Comparison of ENCODE assay signal across 37 cellular contexts in the genomic region with DNA sequence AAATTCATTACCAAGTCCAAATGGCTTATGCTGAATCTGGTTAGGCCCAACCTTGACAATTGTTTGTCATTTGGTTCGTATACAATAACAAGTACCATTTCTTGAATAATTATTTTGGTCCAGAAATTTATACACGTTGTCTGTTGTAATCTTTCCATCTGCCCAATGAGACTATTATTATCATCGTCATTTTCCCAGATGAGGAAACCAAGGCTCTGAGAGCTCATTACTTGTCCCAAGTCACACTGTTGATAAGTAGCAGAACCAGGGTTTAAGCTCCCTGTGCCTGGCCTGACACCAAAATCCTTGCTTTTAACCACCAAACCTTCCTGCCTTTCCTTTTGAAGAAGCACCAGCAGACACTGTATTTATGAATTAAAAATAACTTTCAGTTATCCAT.
"Had no signal": no experiment of that assay in that cellular context is flagged by ENCODE, and none has a peak within 500 bp of the region (broad histone marks: within the 10 kb centered on the region; RNA-seq: fewer than 3 reads in every experiment).

No MANE protein-coding gene starts in this region.

- H3K9me3 Mint-ChIP-seq: activated CD4-positive, alpha-beta memory T cell treated with anti-CD3 and anti-CD28 coated beads, Interleukin-2, amount 10 ng/mL, durations not matched to agents 7 days and 5 days; activated naive CD8-positive, alpha-beta T cell treated with anti-CD3 and anti-CD28 coated beads for 36 hours; activated T-cell treated with anti-CD3 and anti-CD28 coated beads, Interleukin-2, amount 50 U/mL, for 24 hours; activated T-helper 2 cell treated with anti-CD3 and anti-CD28 coated beads, Interferon-gamma antibody, Interleukin-2, Interleukin-4, amounts not matched to agents 10 μg/mL and 5 μg/mL and 100 μg/mL, durations not matched to agents 14 hours and 24 hours and 36 hours; T-helper 1 cell treated with Interleukin-12 subunit alpha and Interleukin-12 subunit beta and Interleukin-4 antibody, amounts not matched to agents 30 μg/mL and 1 μg/mL, for 36 hours; T-helper 2 cell treated with Interferon-gamma antibody and Interleukin-4, amounts not matched to agents 5 μg/mL and 100 μg/mL, for 36 hours had no signal

- DNase-seq: activated CD4-positive, alpha-beta memory T cell treated with anti-CD3 and anti-CD28 coated beads, Interleukin-2, amount 10 ng/mL, durations not matched to agents 7 days and 5 days; activated CD4-positive, alpha-beta T cell treated with anti-CD3 and anti-CD28 coated beads for 1 hour; activated CD4-positive, alpha-beta T cell treated with anti-CD3 and anti-CD28 coated beads for 36 hours; activated CD4-positive, alpha-beta T cell treated with anti-CD3 and anti-CD28 coated beads for 48 hours; activated CD4-positive, alpha-beta T cell treated with anti-CD3 and anti-CD28 coated beads, Interleukin-2, amount 10 ng/mL, durations not matched to agents 7 days and 5 days; activated CD4-positive, alpha-beta T cell treated with anti-CD3 and anti-CD28 coated beads, Interleukin-2, amount 50 U/mL, for 48 hours; activated CD4-positive, CD25-positive, alpha-beta regulatory T cell; activated CD8-positive, alpha-beta memory T cell treated with anti-CD3 and anti-CD28 coated beads for 24 hours; activated CD8-positive, alpha-beta memory T cell treated with anti-CD3 and anti-CD28 coated beads, Interleukin-2, amount 10 ng/mL, durations not matched to agents 7 days and 5 days; activated CD8-positive, alpha-beta memory T cell treated with anti-CD3 and anti-CD28 coated beads, Interleukin-2, amount 50 U/mL, for 48 hours; activated CD8-positive, alpha-beta T cell treated with anti-CD3 and anti-CD28 coated beads, Interleukin-2, amount 10 ng/mL, durations not matched to agents 7 days and 5 days; activated effector memory CD4-positive, alpha-beta T cell treated with Interleukin-2 at 50 U/mL for 16 hours; activated gamma-delta T cell; activated naive CD4-positive, alpha-beta T cell treated with anti-CD3 and anti-CD28 coated beads, Interleukin-2, amount 50 U/mL, for 16 hours; activated naive CD4-positive, alpha-beta T cell treated with Interleukin-2 at 50 U/mL for 16 hours; activated naive CD8-positive, alpha-beta T cell treated with anti-CD3 and anti-CD28 coated beads for 36 hours; activated T-cell treated with anti-CD3 and anti-CD28 coated beads, Interleukin-2, amount 50 U/mL, for 24 hours; activated T-cell treated with anti-CD3 and anti-CD28 coated beads, Interleukin-2, amount 50 U/mL, for 48 hours; adrenal gland; amniotic stem cell; aorta; body of pancreas; brain microvascular endothelial cell; central memory CD4-positive, alpha-beta T cell; SW 1271; T-helper 1 cell; T-helper 2 cell; T-helper 9 cell; WERI-Rb-1 had no signal

- H3K4me3 Mint-ChIP-seq: activated CD4-positive, alpha-beta memory T cell treated with anti-CD3 and anti-CD28 coated beads, Interleukin-2, amount 10 ng/mL, durations not matched to agents 7 days and 5 days; activated CD4-positive, alpha-beta T cell treated with anti-CD3 and anti-CD28 coated beads for 36 hours; activated CD4-positive, alpha-beta T cell treated with anti-CD3 and anti-CD28 coated beads, Interleukin-2, amount 10 ng/mL, durations not matched to agents 7 days and 5 days; activated CD8-positive, alpha-beta memory T cell treated with anti-CD3 and anti-CD28 coated beads, Interleukin-2, amount 10 ng/mL, durations not matched to agents 7 days and 5 days; activated CD8-positive, alpha-beta T cell treated with anti-CD3 and anti-CD28 coated beads, Interleukin-2, amount 10 ng/mL, durations not matched to agents 7 days and 5 days; activated naive CD8-positive, alpha-beta T cell treated with anti-CD3 and anti-CD28 coated beads for 36 hours; activated T-cell treated with anti-CD3 and anti-CD28 coated beads, Interleukin-2, amount 50 U/mL, for 24 hours; T-helper 1 cell treated with Interleukin-12 subunit alpha and Interleukin-12 subunit beta and Interleukin-4 antibody, amounts not matched to agents 30 μg/mL and 1 μg/mL, for 36 hours; T-helper 2 cell treated with Interferon-gamma antibody and Interleukin-4, amounts not matched to agents 5 μg/mL and 100 μg/mL, for 36 hours; WTC11 had no signal

- H3K36me3 ChIP-seq: adrenal gland, brain microvascular endothelial cell, breast epithelium, WERI-Rb-1 had no signal

- H3K27me3 Mint-ChIP-seq: activated CD4-positive, alpha-beta memory T cell treated with anti-CD3 and anti-CD28 coated beads, Interleukin-2, amount 10 ng/mL, durations not matched to agents 7 days and 5 days; activated CD4-positive, alpha-beta T cell treated with anti-CD3 and anti-CD28 coated beads for 36 hours; activated CD4-positive, alpha-beta T cell treated with anti-CD3 and anti-CD28 coated beads, Interleukin-2, amount 10 ng/mL, durations not matched to agents 7 days and 5 days; activated CD8-positive, alpha-beta memory T cell treated with anti-CD3 and anti-CD28 coated beads, Interleukin-2, amount 10 ng/mL, durations not matched to agents 7 days and 5 days; activated naive CD8-positive, alpha-beta T cell treated with anti-CD3 and anti-CD28 coated beads for 36 hours; activated T-cell treated with anti-CD3 and anti-CD28 coated beads, Interleukin-2, amount 50 U/mL, for 24 hours had no signal

- H3K36me3 Mint-ChIP-seq: activated CD8-positive, alpha-beta memory T cell treated with anti-CD3 and anti-CD28 coated beads, Interleukin-2, amount 10 ng/mL, durations not matched to agents 7 days and 5 days; activated naive CD4-positive, alpha-beta T cell treated with anti-CD3 and anti-CD28 coated beads, Interleukin-2, amount 50 U/mL, for 72 hours; activated naive CD8-positive, alpha-beta T cell treated with anti-CD3 and anti-CD28 coated beads for 36 hours had no signal

- H3K9me3 ChIP-seq: adrenal gland, body of pancreas had no signal

- H3K27ac Mint-ChIP-seq: activated CD4-positive, alpha-beta memory T cell treated with anti-CD3 and anti-CD28 coated beads, Interleukin-2, amount 10 ng/mL, durations not matched to agents 7 days and 5 days; activated CD4-positive, alpha-beta T cell treated with anti-CD3 and anti-CD28 coated beads for 36 hours; activated CD4-positive, alpha-beta T cell treated with anti-CD3 and anti-CD28 coated beads, Interleukin-2, amount 10 ng/mL, durations not matched to agents 7 days and 5 days; activated CD8-positive, alpha-beta memory T cell treated with anti-CD3 and anti-CD28 coated beads, Interleukin-2, amount 10 ng/mL, durations not matched to agents 7 days and 5 days; activated CD8-positive, alpha-beta T cell treated with anti-CD3 and anti-CD28 coated beads, Interleukin-2, amount 10 ng/mL, durations not matched to agents 7 days and 5 days; activated naive CD4-positive, alpha-beta T cell treated with anti-CD3 and anti-CD28 coated beads, Interleukin-2, amount 50 U/mL, for 72 hours; activated naive CD8-positive, alpha-beta T cell treated with anti-CD3 and anti-CD28 coated beads for 36 hours; activated T-cell treated with anti-CD3 and anti-CD28 coated beads, Interleukin-2, amount 50 U/mL, for 24 hours; activated T-helper 2 cell treated with anti-CD3 and anti-CD28 coated beads, Interferon-gamma antibody, Interleukin-2, Interleukin-4, amounts not matched to agents 10 μg/mL and 5 μg/mL and 100 μg/mL, durations not matched to agents 14 hours and 24 hours and 36 hours; T-helper 1 cell treated with Interleukin-12 subunit alpha and Interleukin-12 subunit beta and Interleukin-4 antibody, amounts not matched to agents 30 μg/mL and 1 μg/mL, for 36 hours; T-helper 2 cell treated with Interferon-gamma antibody and Interleukin-4, amounts not matched to agents 5 μg/mL and 100 μg/mL, for 36 hours; WTC11 had no signal

- H3K4me3 ChIP-seq: adrenal gland, body of pancreas, breast epithelium had no signal

- H3K4me1 Mint-ChIP-seq: activated CD4-positive, alpha-beta memory T cell treated with anti-CD3 and anti-CD28 coated beads, Interleukin-2, amount 10 ng/mL, durations not matched to agents 7 days and 5 days; activated CD4-positive, alpha-beta T cell treated with anti-CD3 and anti-CD28 coated beads for 36 hours; activated CD8-positive, alpha-beta memory T cell treated with anti-CD3 and anti-CD28 coated beads, Interleukin-2, amount 10 ng/mL, durations not matched to agents 7 days and 5 days had no signal

- H3K27ac ChIP-seq: adrenal gland, body of pancreas, brain microvascular endothelial cell, breast epithelium, WERI-Rb-1 had no signal

- FAIRE-seq: astrocyte had no signal

- H3K4me1 ChIP-seq: adrenal gland, body of pancreas, breast epithelium had no signal

- ATAC-seq: activated CD4-positive, alpha-beta T cell treated with anti-CD3 and anti-CD28 coated beads for 36 hours; activated CD4-positive, CD25-positive, alpha-beta regulatory T cell treated with anti-CD3 and anti-CD28 coated beads, Interleukin-2, amount 50 U/mL, for 24 hours; activated CD8-positive, alpha-beta memory T cell treated with anti-CD3 and anti-CD28 coated beads, Interleukin-2, amount 10 ng/mL, durations not matched to agents 7 days and 5 days; activated CD8-positive, alpha-beta T cell treated with anti-CD3 and anti-CD28 coated beads, Interleukin-2, amount 10 ng/mL, durations not matched to agents 7 days and 5 days; activated naive CD4-positive, alpha-beta T cell treated with anti-CD3 and anti-CD28 coated beads, Interleukin-2, amount 50 U/mL, for 72 hours; body of pancreas; WTC11 had no signal

- H3K27me3 ChIP-seq: adrenal gland, body of pancreas, brain microvascular endothelial cell, breast epithelium had no signal
